Comparison of ENCODE assay signal across 19 cellular contexts in genomic region chr11:129447654-129448239, GRCh38.
"Had no signal": no experiment of that assay in that cellular context is flagged by ENCODE, and none has a peak within 500 bp of the region (broad histone marks: within the 10 kb centered on the region; RNA-seq: fewer than 3 reads in every experiment).

No MANE protein-coding gene starts in this region.

- ATAC-seq: esophagus mucosa, heart right ventricle, natural killer cell, upper lobe of right lung had no signal

- FAIRE-seq: frontal cortex, islet of Langerhans had no signal

- H3K4me1 Mint-ChIP-seq: natural killer cell had no signal

- H3K36me3 Mint-ChIP-seq: natural killer cell had no signal

- H3K27ac Mint-ChIP-seq: natural killer cell had no signal

- DNase-seq: cortex of kidney; dorsolateral prefrontal cortex; effector CD8-positive, alpha-beta T cell; heart right ventricle; hypothalamus; kidney glomerular epithelial cell; mammary epithelial cell; natural killer cell; nucleus accumbens; ovary; sigmoid colon; stimulated activated CD4-positive, alpha-beta T cell treated with anti-CD3 and anti-CD28 coated beads, Interleukin-12 subunit alpha, Interleukin-12 subunit beta, amount 100 ng/mL, for 4 hours; stimulated activated naive CD4-positive, alpha-beta T cell treated with Interleukin-2 at 50 U/mL for 16 hours; tibial artery; upper lobe of right lung had no signal

- H3K4me3 Mint-ChIP-seq: natural killer cell, neural crest cell had no signal
